ENCODE assay signal across 9 cellular contexts in genomic region chr4:108830509-108831244, GRCh38.
DNase-seq lines count a peak whose midpoint lies in the region; ATAC-seq and TF ChIP-seq lines count a peak whose summit lies in the region.
"Had no signal": no experiment of that assay in that cellular context is flagged by ENCODE, and none has a peak within 500 bp of the region (broad histone marks: within the 10 kb centered on the region; RNA-seq: fewer than 3 reads in every experiment).

No MANE protein-coding gene starts in this region.

- H3K9me3 Mint-ChIP-seq in mesothelial cell of epicardium: no peaks in the 10 kb centered on the region
- H3K9me3 Mint-ChIP-seq: activated naive CD8-positive, alpha-beta T cell treated with anti-CD3 and anti-CD28 coated beads, Interleukin-2, amount 10 ng/mL, durations not matched to agents 7 days and 5 days had no signal

- no peaks in the 10 kb centered on the region for H3K27me3 ChIP-seq in prostate gland (replicated peaks; ENCODE audit: insufficient read depth)

- TF ChIP-seq CTCF in mesothelial cell of epicardium (IDR thresholded peaks at IDR 0.05; ENCODE audit: unreplicated experiment) (no peak), prostate gland (IDR thresholded peaks at IDR 0.05) (no peak)

- no peak overlapping the region for H3K4me3 ChIP-seq in prostate gland

- ATAC-seq in GM18870 (IDR thresholded peaks at IDR 0.05; ENCODE audit: unreplicated experiment): peak; percentile 71
- peak; percentile 57 for ATAC-seq in HG03108 (IDR thresholded peaks at IDR 0.05; ENCODE audit: unreplicated experiment)
- no peak for ATAC-seq in HG03460 (IDR thresholded peaks at IDR 0.05; ENCODE audit: unreplicated experiment)
- ATAC-seq in GM21526 (IDR thresholded peaks at IDR 0.05; ENCODE audit: low FRiP score, unreplicated experiment): no peak

- H3K27me3 Mint-ChIP-seq in mesothelial cell of epicardium (ENCODE audit: low read depth): no peaks in the 10 kb centered on the region

- no peaks in the 10 kb centered on the region for H3K9me3 ChIP-seq in prostate gland

- WGBS in prostate gland: 14% methylated on average over 4 of the region's 4 CpGs

- no peaks in the 10 kb centered on the region for H3K36me3 ChIP-seq in prostate gland

- intact Hi-C loops in prostate gland (cut with DNase I): no loop called here

- H3K4me1 Mint-ChIP-seq in mesothelial cell of epicardium: peaks cover 46% of the 10 kb centered on the region

- no peak overlapping the region for H3K4me3 Mint-ChIP-seq in mesothelial cell of epicardium
- H3K4me3 Mint-ChIP-seq: activated naive CD8-positive, alpha-beta T cell treated with anti-CD3 and anti-CD28 coated beads, Interleukin-2, amount 10 ng/mL, durations not matched to agents 7 days and 5 days had no signal

- TF ChIP-seq POLR2A in prostate gland (IDR thresholded peaks at IDR 0.05): no peak

- H3K27ac Mint-ChIP-seq in mesothelial cell of epicardium: peak overlapping the region; percentile 40
- H3K27ac Mint-ChIP-seq: activated naive CD8-positive, alpha-beta T cell treated with anti-CD3 and anti-CD28 coated beads, Interleukin-2, amount 10 ng/mL, durations not matched to agents 7 days and 5 days had no signal

- H3K27ac ChIP-seq in prostate gland: no peak overlapping the region

- peaks cover 3% of the 10 kb centered on the region for H3K4me1 ChIP-seq in prostate gland (replicated peaks)

- H3K36me3 Mint-ChIP-seq in mesothelial cell of epicardium: no peaks in the 10 kb centered on the region
- H3K36me3 Mint-ChIP-seq: activated naive CD8-positive, alpha-beta T cell treated with anti-CD3 and anti-CD28 coated beads, Interleukin-2, amount 10 ng/mL, durations not matched to agents 7 days and 5 days had no signal

- DNase-seq in NOMO-1 treated with DMSO at 0.1 percent for 48 hours (lab: John Stamatoyannopoulos, UW; ENCODE audit: unreplicated experiment): peak; percentile 14
- DNase-seq in mesothelial cell of epicardium (ENCODE audit: low spot score in 2 of 2, unreplicated experiment in 2 of 2): peak; percentile 25 to 54
- DNase-seq in NK-92 treated with Interleukin-12 subunit alpha and Interleukin-12 subunit beta, amount 100 ng/mL, for 24 hours (lab: John Stamatoyannopoulos, UW): no peak
- DNase-seq in prostate gland (ENCODE audit: low spot score): no peak
- DNase-seq: activated naive CD8-positive, alpha-beta T cell treated with anti-CD3 and anti-CD28 coated beads, Interleukin-2, amount 10 ng/mL, durations not matched to agents 7 days and 5 days had no signal

Comparison
In these comparisons a context has a peak if more than half of its experiments do, and no peak if none do; other contexts are left out.
1. ATAC-seq: peak in GM18870 (single experiment) and HG03108 (single experiment); none in HG03460 (single experiment) and GM21526 (single experiment).
2. DNase-seq: peak in NOMO-1 treated with DMSO at 0.1 percent for 48 hours (single experiment) and mesothelial cell of epicardium (2 of 2); none in NK-92 treated with Interleukin-12 subunit alpha and Interleukin-12 subunit beta, amount 100 ng/mL, for 24 hours (single experiment) and prostate gland (single experiment).